8 cellular contexts compared by ENCODE assay signal in genomic region chrX:119605739-119606507, GRCh38.
DNase-seq lines count a peak whose midpoint lies in the region; ATAC-seq lines count a peak whose summit lies in the region.

TSS of gene NKRF (minus strand) at chrX:119606424.

- H3K27ac ChIP-seq in layer of hippocampus (ENCODE audit: low read depth, low read length) = peak within 1 kb of the TSS; percentile 93

- peak; percentile 70 for DNase-seq in SKM-1 treated with dmso at 0.1 percent for 144 hours (lab: John Stamatoyannopoulos, UW; ENCODE audit: unreplicated experiment)
- no peak for DNase-seq in SKM-1 (lab: John Stamatoyannopoulos, UW; ENCODE audit: unreplicated experiment)
- peak; percentile 97 for DNase-seq in NCI-H2107 treated with DMSO at 0.1 percent for 48 hours (lab: John Stamatoyannopoulos, UW; ENCODE audit: unreplicated experiment)
- DNase-seq in activated CD4-positive, CD25-positive, alpha-beta regulatory T cell treated with anti-CD3 and anti-CD28 coated beads, Interleukin-2, amount 50 U/mL, for 72 hours = peak; percentile 85
- peak; percentile 93 for DNase-seq in cerebellar cortex (ENCODE audit: low spot score)
- DNase-seq in stimulated activated CD4-positive, alpha-beta T cell treated with anti-CD3 and anti-CD28 coated beads, Interleukin-1b, Interleukin-23, amount 100 ng/mL, for 4 hours (ENCODE audit: low read depth in 2 of 2) = peak; percentile 83 to 84

- no peaks in the 10 kb centered on the region for H3K27me3 ChIP-seq in layer of hippocampus (ENCODE audit: control insufficient read depth, insufficient read depth, low read length)

- peak; percentile 88 for ATAC-seq in HG03045 (IDR thresholded peaks at IDR 0.05; ENCODE audit: unreplicated experiment)
